Comparison of ENCODE assay signal across 7 cellular contexts in the genomic region with DNA sequence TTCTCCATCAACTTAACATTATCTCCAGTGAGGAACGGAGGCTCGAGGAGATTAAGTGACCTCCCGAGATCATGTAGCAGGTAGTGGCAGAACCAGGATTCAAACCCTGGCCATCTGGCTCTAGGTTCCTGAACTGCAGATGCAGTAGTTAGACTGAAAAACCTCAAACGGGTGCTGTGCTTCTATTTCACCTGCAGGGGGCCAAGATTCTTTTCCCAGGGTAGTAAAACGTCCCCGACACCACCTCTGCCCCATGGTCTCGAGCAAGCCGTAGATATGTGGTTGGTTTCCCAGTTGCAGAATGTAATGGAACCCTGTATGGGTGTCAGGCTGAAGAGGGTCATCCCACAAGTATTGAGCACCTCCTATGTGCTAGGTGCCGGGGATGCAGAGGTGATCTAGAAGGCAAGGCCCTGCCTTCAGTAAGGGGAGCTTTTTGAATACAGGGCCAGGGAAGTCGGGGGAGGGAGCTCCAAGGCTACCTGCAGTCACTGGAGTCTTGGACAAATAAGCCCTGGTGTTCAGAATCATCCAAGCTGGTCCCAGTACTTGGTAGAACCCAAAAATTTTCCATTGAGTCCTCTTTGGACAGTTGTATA.
DNase-seq lines count a peak whose midpoint lies in the region; ATAC-seq and TF ChIP-seq lines count a peak whose summit lies in the region.

No MANE protein-coding gene starts in this region.

- H3K27me3 ChIP-seq in H7 (ENCODE audit: control insufficient read depth, insufficient read depth, low read length) (no peaks in the 10 kb centered on the region), right lobe of liver (no peaks in the 10 kb centered on the region)

- H3K27me3 Mint-ChIP-seq in Calu3 (ENCODE audit: unreplicated experiment) (peaks cover 96% of the 10 kb centered on the region), activated B cell treated with CpG ODN at 0.5 μM for 24 hours (no peaks in the 10 kb centered on the region)

- H3K9me3 ChIP-seq in right lobe of liver, result no peaks in the 10 kb centered on the region

- H3K36me3 ChIP-seq in H7 (replicated peaks; ENCODE audit: control insufficient read depth, insufficient read depth, low read length) (no peaks in the 10 kb centered on the region), right lobe of liver (no peaks in the 10 kb centered on the region)

- DNase-seq in Calu3 (peak; percentile 49), H7 (peak; percentile 62), activated B cell treated with CpG ODN at 0.5 μM for 24 hours (no peak), right lobe of liver (no peak), putamen (ENCODE audit: low spot score) (no peak), globus pallidus (ENCODE audit: low spot score) (no peak)

- H3K27ac ChIP-seq in right lobe of liver, result no peak overlapping the region

- POLR2A ChIA-PET in activated B cell treated with CpG ODN at 0.5 μM for 24 hours (lab: Charles Lee), result no interaction called here

- intact Hi-C loops in Calu3 (cut with micrococcal nuclease; ENCODE audit: unreplicated experiment) (no loop called here), activated B cell treated with CpG ODN at 0.5 μM for 24 hours (cut with micrococcal nuclease) (no loop called here), right lobe of liver (cut with DNase I) (no loop called here)

- no peaks in the 10 kb centered on the region for H3K9me3 Mint-ChIP-seq in Calu3 (ENCODE audit: low read depth, unreplicated experiment)
- H3K9me3 Mint-ChIP-seq in activated B cell treated with CpG ODN at 0.5 μM for 24 hours, result no peaks in the 10 kb centered on the region

- TF ChIP-seq CTCF in Calu3 (IDR thresholded peaks at IDR 0.05; ENCODE audit: unreplicated experiment) (peak; percentile 46), activated B cell treated with CpG ODN at 0.5 μM for 24 hours (IDR thresholded peaks at IDR 0.05) (no peak), right lobe of liver (IDR thresholded peaks at IDR 0.05) (peak in 3 of 4 donors; percentile 7 to 35 (median 30))

- H3K4me3 Mint-ChIP-seq in Calu3 (ENCODE audit: low read depth, unreplicated experiment) (no peak overlapping the region), activated B cell treated with CpG ODN at 0.5 μM for 24 hours (no peak overlapping the region)

- no peak overlapping the region for H3K4me3 ChIP-seq in H7 (ENCODE audit: insufficient read depth, low read depth, low read length)
- H3K4me3 ChIP-seq in right lobe of liver, result no peak overlapping the region

- ATAC-seq in activated B cell treated with CpG ODN at 0.5 μM for 24 hours (ENCODE audit: low read depth) (peak; percentile 58), right lobe of liver (peak in 1 of 4 donors; percentile 33), GM19463 (IDR thresholded peaks at IDR 0.05; ENCODE audit: unreplicated experiment) (no peak)

- TF ChIP-seq POLR2A in right lobe of liver (IDR thresholded peaks at IDR 0.05), result no peak

- BruUV-seq in Calu3 (replicated peaks; lab: Mats Ljungman, UMichigan), result no TSS peak

- 48% methylated on average over 9 of the region's 10 CpGs for WGBS in right lobe of liver (ENCODE audit: insufficient coverage, low coverage, low lambda C conversion rate, missing lambda C conversion rate)

- peaks cover 0 to 9% (median 0%) of the 10 kb centered on the region in 4 donors for H3K4me1 ChIP-seq in right lobe of liver

- CTCF ChIA-PET in Calu3 (lab: Charles Lee), result interaction anchor here (0.5 to 1.2 kb wide), 3 partner anchors 9 to 156 kb away, joined by 3 to 5 read pairs (median 5); no protein-coding TSS in a partner anchor
- CTCF ChIA-PET in activated B cell treated with CpG ODN at 0.5 μM for 24 hours (lab: Charles Lee), result interaction anchor here (0.8 to 1.0 kb wide), 2 partner anchors 197 to 202 kb away, joined by 3 read pairs; a partner anchor contains a TSS

- H3K27ac Mint-ChIP-seq in Calu3 (ENCODE audit: unreplicated experiment) (no peak overlapping the region), activated B cell treated with CpG ODN at 0.5 μM for 24 hours (no peak overlapping the region)

- H3K36me3 Mint-ChIP-seq in Calu3 (ENCODE audit: insufficient read depth, unreplicated experiment) (no peaks in the 10 kb centered on the region), activated B cell treated with CpG ODN at 0.5 μM for 24 hours (ENCODE audit: low read depth) (peaks cover 23% of the 10 kb centered on the region)

- H3K4me1 Mint-ChIP-seq in Calu3 (ENCODE audit: low read depth, unreplicated experiment) (no peaks in the 10 kb centered on the region), activated B cell treated with CpG ODN at 0.5 μM for 24 hours (peaks cover 34% of the 10 kb centered on the region)

Comparison
In these comparisons a context has a peak if more than half of its experiments do, and no peak if none do; other contexts are left out.
1. DNase-seq: peak in Calu3 (single experiment) and H7 (single experiment); none in activated B cell treated with CpG ODN at 0.5 μM for 24 hours (single experiment), right lobe of liver (0 of 3), putamen (single experiment) and globus pallidus (single experiment).